10 cellular contexts compared by ENCODE assay signal in the genomic region with DNA sequence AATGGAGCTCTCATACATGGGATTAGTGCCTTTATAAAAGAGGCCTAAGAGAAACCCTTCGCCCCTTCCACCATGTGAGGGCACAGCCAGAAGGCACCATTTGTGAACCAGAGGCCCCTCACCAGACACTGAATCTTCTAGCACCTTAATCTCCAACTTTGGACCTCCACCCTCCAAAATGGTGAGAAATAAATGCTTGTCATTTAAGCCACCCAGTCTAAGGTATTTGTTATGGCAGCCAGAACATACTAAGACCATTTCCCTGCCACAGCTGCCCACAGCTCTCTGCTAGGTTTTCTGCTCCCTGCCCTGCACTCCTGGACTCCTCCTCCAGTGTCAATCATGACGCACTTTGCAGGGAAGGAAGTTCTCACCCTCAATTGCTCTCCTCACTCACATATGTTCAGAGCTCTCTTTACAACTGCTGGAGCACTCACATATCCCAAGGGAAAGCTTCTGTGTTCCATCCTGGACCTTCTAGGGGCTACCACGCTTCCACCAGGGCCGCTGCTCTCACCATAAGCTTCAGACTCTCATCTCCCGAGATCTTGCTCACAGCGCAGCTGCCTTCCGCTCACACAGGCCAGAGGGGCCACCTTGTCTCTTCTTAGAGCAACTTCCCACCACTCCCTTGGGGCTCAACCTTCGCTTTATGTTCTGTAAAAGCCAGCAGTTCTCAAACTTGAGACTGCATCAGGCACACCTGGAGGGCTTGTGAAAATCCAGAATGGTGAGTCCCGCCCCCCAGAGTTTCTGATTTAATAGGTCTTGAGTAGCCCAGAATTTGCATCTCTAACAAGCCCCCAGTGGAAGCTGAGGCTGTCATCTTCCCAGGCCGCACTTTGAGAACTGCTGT. TPM values are rescaled to one million over a fixed set of nuclear protein-coding genes. Genes with fewer than 3 reads are reported as not detected.
DNase-seq lines count a peak whose midpoint lies in the region; ATAC-seq and TF ChIP-seq lines count a peak whose summit lies in the region.
"Had no signal": no experiment of that assay in that cellular context is flagged by ENCODE, and none has a peak within 500 bp of the region (broad histone marks: within the 10 kb centered on the region; RNA-seq: fewer than 3 reads in every experiment).

No MANE protein-coding gene starts in this region.

- H3K4me3 ChIP-seq in upper lobe of left lung, result no peak overlapping the region

- POLR2A ChIA-PET in activated CD4-positive, alpha-beta T cell treated with anti-CD3 and anti-CD28 coated beads for 36 hours (lab: Charles Lee), result no interaction called here

- peak overlapping the region; percentile 74 for H3K27ac Mint-ChIP-seq in activated CD4-positive, alpha-beta T cell treated with anti-CD3 and anti-CD28 coated beads for 36 hours
- H3K27ac Mint-ChIP-seq in H9 (peak overlapping the region in 2 of 3 experiments; percentile 38 to 69; a peak in 2 of 7 replicates), chondrocyte (ENCODE audit: unreplicated experiment) (no peak overlapping the region)
- H3K27ac Mint-ChIP-seq in stimulated activated naive B cell treated with anti-CD40 and anti-IgM and Interleukin-4, amounts not matched to agents 10 μg/mL and 1 μg/mL and 100 μg/mL, for 72 hours, result peak overlapping the region; percentile 98

- H2BK20ac ChIP-seq in H9 (ENCODE audit: low read depth, low read length, poor library complexity, severe bottlenecking), result no peak overlapping the region

- H3K27me3 Mint-ChIP-seq in activated CD4-positive, alpha-beta T cell treated with anti-CD3 and anti-CD28 coated beads for 36 hours, result no peaks in the 10 kb centered on the region
- H3K27me3 Mint-ChIP-seq in H9 (ENCODE audit: low read depth) (peaks cover 4% of the 10 kb centered on the region), chondrocyte (ENCODE audit: low read depth) (peaks cover 7% of the 10 kb centered on the region)
- H3K27me3 Mint-ChIP-seq in stimulated activated naive B cell treated with anti-CD40 and anti-IgM and Interleukin-4, amounts not matched to agents 10 μg/mL and 1 μg/mL and 100 μg/mL, for 72 hours, result no peaks in the 10 kb centered on the region

- TF ChIP-seq CTCF in H9 (conservative IDR thresholded peaks at IDR 0.05), result no peak
- no peak for TF ChIP-seq CTCF in chondrocyte (IDR thresholded peaks at IDR 0.05)
- no peak for TF ChIP-seq CTCF in upper lobe of left lung (IDR thresholded peaks at IDR 0.05)

- ATAC-seq in activated CD4-positive, alpha-beta T cell treated with anti-CD3 and anti-CD28 coated beads for 36 hours, result no peak
- ATAC-seq in stimulated activated naive B cell treated with anti-CD40 and anti-IgM and Interleukin-4, amounts not matched to agents 10 μg/mL and 1 μg/mL and 100 μg/mL, for 72 hours (replicated peaks), result peak; percentile 58 to 64
- no peak for ATAC-seq in upper lobe of left lung (ENCODE audit: low FRiP score in 2 of 2)

- no peak overlapping the region for H2BK12ac ChIP-seq in H9 (ENCODE audit: insufficient read length, low read depth, low read length)

- no peaks in the 10 kb centered on the region for H3K36me3 ChIP-seq in upper lobe of left lung

- no peak overlapping the region for H3K4me2 ChIP-seq in H9 (ENCODE audit: insufficient read depth, insufficient read length, low read length)

- H3K9me3 ChIP-seq in H9 (ENCODE audit: control insufficient read depth, low read depth, low read length), result no peaks in the 10 kb centered on the region
- H3K9me3 ChIP-seq in upper lobe of left lung, result no peaks in the 10 kb centered on the region

- H3K9ac ChIP-seq in H9 (ENCODE audit: extremely low read depth, insufficient read length, low read length), result no peak overlapping the region

- no peaks in the 10 kb centered on the region for H4K20me1 ChIP-seq in H9 (ENCODE audit: control insufficient read depth, insufficient read depth, insufficient read length)

- no peak for TF ChIP-seq POLR2A in upper lobe of left lung (IDR thresholded peaks at IDR 0.05)

- no CpG with 5 or more reads among the region's 10 CpGs for WGBS in H9 (ENCODE audit: extremely low coverage, insufficient read length, low lambda C conversion rate)
- 85 to 88% methylated on average over 10 of the region's 10 CpGs for WGBS in upper lobe of left lung, 2 donors

- no peak for TF ChIP-seq EP300 in upper lobe of left lung (IDR thresholded peaks at IDR 0.05)

- intact Hi-C loops in activated CD4-positive, alpha-beta T cell treated with anti-CD3 and anti-CD28 coated beads for 36 hours (cut with DNase I, micrococcal nuclease), result no loop called here

- H3K9me3 Mint-ChIP-seq in activated CD4-positive, alpha-beta T cell treated with anti-CD3 and anti-CD28 coated beads for 36 hours (ENCODE audit: low read depth), result peaks cover 1% of the 10 kb centered on the region
- H3K9me3 Mint-ChIP-seq in H9 (peaks cover 0 to 2% of the 10 kb centered on the region in 2 experiments; a peak in 2 of 5 replicates), chondrocyte (ENCODE audit: low read depth) (no peaks in the 10 kb centered on the region)
- peaks cover 0 to 1% of the 10 kb centered on the region in 2 donors for H3K9me3 Mint-ChIP-seq in stimulated activated naive B cell treated with anti-CD40 and anti-IgM and Interleukin-4, amounts not matched to agents 10 μg/mL and 1 μg/mL and 100 μg/mL, for 72 hours

- no peak overlapping the region for H2BK5ac ChIP-seq in H9 (ENCODE audit: insufficient read length, low read length)

- H3K4me1 ChIP-seq in H9 (ENCODE audit: insufficient read depth, low read length), result no peaks in the 10 kb centered on the region
- peaks cover 0 to 20% (median 6%) of the 10 kb centered on the region in 4 donors for H3K4me1 ChIP-seq in upper lobe of left lung

- H4K8ac ChIP-seq in H9 (replicated peaks; ENCODE audit: insufficient read length, low read depth, low read length), result no peak overlapping the region

- H4K91ac ChIP-seq in H9 (ENCODE audit: insufficient read length, low read depth, low read length), result no peak overlapping the region

- H2BK15ac ChIP-seq in H9 (ENCODE audit: low read depth, low read length), result no peak overlapping the region

- DNase-seq in activated CD4-positive, alpha-beta T cell treated with anti-CD3 and anti-CD28 coated beads for 36 hours, result peak; percentile 24
- DNase-seq in activated CD4-positive, alpha-beta T cell treated with anti-CD3 and anti-CD28 coated beads, Interleukin-2, amount 50 U/mL, for 1 hour, result no peak
- no peak for DNase-seq in H9
- peak; percentile 71 for DNase-seq in KBM-7
- DNase-seq in stimulated activated naive B cell treated with anti-CD40 and anti-IgM and Interleukin-4, amounts not matched to agents 10 μg/mL and 1 μg/mL and 100 μg/mL, for 72 hours, result peak; percentile 65
- DNase-seq in chondrocyte (ENCODE audit: low spot score), result no peak
- DNase-seq in cortex of kidney (lab: John Stamatoyannopoulos, UW), result no peak
- no peak for DNase-seq in upper lobe of left lung
- DNase-seq: ACHN had no signal

- H4K5ac ChIP-seq in H9 (ENCODE audit: insufficient read length, low read depth, low read length), result no peak overlapping the region

- no peak overlapping the region for H3K4ac ChIP-seq in H9 (ENCODE audit: low read depth, low read length)

- no peak overlapping the region for H2AFZ ChIP-seq in H9 (ENCODE audit: low read length)

- H3K14ac ChIP-seq in H9 (ENCODE audit: insufficient read depth, low read length), result no peak overlapping the region

- H3K27ac ChIP-seq in H9 (ENCODE audit: insufficient read length, low read depth, low read length) (no peak overlapping the region), upper lobe of left lung (no peak overlapping the region)

- H2AK5ac ChIP-seq in H9 (ENCODE audit: insufficient read length, low read length), result no peak overlapping the region

- no peaks in the 10 kb centered on the region for H3K27me3 ChIP-seq in H9 (ENCODE audit: insufficient read depth, low read length)
- no peaks in the 10 kb centered on the region for H3K27me3 ChIP-seq in upper lobe of left lung

- H3T11ph ChIP-seq in H9 (ENCODE audit: low read length), result no peak overlapping the region

- no peaks in the 10 kb centered on the region for H3K79me2 ChIP-seq in H9 (ENCODE audit: insufficient read depth, low read length)

- H3K36me3 Mint-ChIP-seq in activated CD4-positive, alpha-beta T cell treated with anti-CD3 and anti-CD28 coated beads for 36 hours (ENCODE audit: low read depth), result peaks cover 3% of the 10 kb centered on the region
- H3K36me3 Mint-ChIP-seq in H9 (ENCODE audit: insufficient read depth in 1 of 3, low read depth in 3 of 3) (peaks cover 0 to 2% (median 0%) of the 10 kb centered on the region in 3 experiments; a peak in 2 of 7 replicates), chondrocyte (ENCODE audit: low read depth) (no peaks in the 10 kb centered on the region)
- H3K36me3 Mint-ChIP-seq in stimulated activated naive B cell treated with anti-CD40 and anti-IgM and Interleukin-4, amounts not matched to agents 10 μg/mL and 1 μg/mL and 100 μg/mL, for 72 hours, result peaks cover 0 to 3% of the 10 kb centered on the region in 2 donors

- H3K23me2 ChIP-seq in H9 (ENCODE audit: insufficient read length, low read depth, low read length, poor library complexity, severe bottlenecking), result no peaks in the 10 kb centered on the region

- H3K79me1 ChIP-seq in H9 (ENCODE audit: insufficient read depth, low read depth, low read length, poor library complexity, severe bottlenecking), result no peaks in the 10 kb centered on the region

- H3K4me3 Mint-ChIP-seq in activated CD4-positive, alpha-beta T cell treated with anti-CD3 and anti-CD28 coated beads for 36 hours, result peak overlapping the region; percentile 51
- no peak overlapping the region for H3K4me3 Mint-ChIP-seq in H9
- H3K4me3 Mint-ChIP-seq in stimulated activated naive B cell treated with anti-CD40 and anti-IgM and Interleukin-4, amounts not matched to agents 10 μg/mL and 1 μg/mL and 100 μg/mL, for 72 hours, result peak overlapping the region; percentile 86
- H3K4me3 Mint-ChIP-seq in chondrocyte (ENCODE audit: unreplicated experiment), result no peak overlapping the region

- no peak overlapping the region for H3K23ac ChIP-seq in H9 (ENCODE audit: insufficient read length, low read depth, low read length)

- peaks cover 54% of the 10 kb centered on the region for H3K4me1 Mint-ChIP-seq in activated CD4-positive, alpha-beta T cell treated with anti-CD3 and anti-CD28 coated beads for 36 hours
- H3K4me1 Mint-ChIP-seq in H9 (peaks cover 14 to 19% of the 10 kb centered on the region in 2 experiments), chondrocyte (ENCODE audit: low read depth) (no peaks in the 10 kb centered on the region)
- peaks cover 46 to 71% of the 10 kb centered on the region in 2 donors for H3K4me1 Mint-ChIP-seq in stimulated activated naive B cell treated with anti-CD40 and anti-IgM and Interleukin-4, amounts not matched to agents 10 μg/mL and 1 μg/mL and 100 μg/mL, for 72 hours

- CTCF ChIA-PET in activated CD4-positive, alpha-beta T cell treated with anti-CD3 and anti-CD28 coated beads for 36 hours (lab: Charles Lee), result interaction anchor here (0.6 to 1.0 kb wide), 3 partner anchors 30 to 641 kb away, joined by 3 read pairs; no protein-coding TSS in a partner anchor

- H3K56ac ChIP-seq in H9 (ENCODE audit: insufficient read length, low read depth, low read length), result no peak overlapping the region

- no peak overlapping the region for H3K18ac ChIP-seq in H9 (ENCODE audit: insufficient read length, low read depth, low read length)

- in situ Hi-C loops in KBM-7 (cut with MboI; ENCODE audit: low pct_unique_long_range_greater_than_20kb, low sequenced_read_pairs), result no loop called here

- no peak overlapping the region for H2BK120ac ChIP-seq in H9 (ENCODE audit: low read depth, low read length, poor library complexity, severe bottlenecking)

RNA-seq across cellular contexts. Expression of gene LY86, which starts 1.6 kb away (rescaled TPM):
- total RNA-seq in activated CD4-positive, alpha-beta T cell treated with anti-CD3 and anti-CD28 coated beads for 36 hours, result 1 to 10 TPM in 1 of 2 experiments, under 1 TPM in 1; 0.90 to 1.5 TPM
- total RNA-seq in H9 (2021) (not detected in 2 replicates), chondrocyte (not detected in 3 replicates), upper lobe of left lung (10 to 100 TPM in 3 of 6 donors, 1 to 10 TPM in 3; 2.1 to 21.9 (median 9.5) TPM)
- total RNA-seq: dermis microvascular lymphatic vessel endothelial cell had no signal

Comparison
In these comparisons a context has a peak if more than half of its experiments do, and no peak if none do; other contexts are left out.
1. DNase-seq: peak in activated CD4-positive, alpha-beta T cell treated with anti-CD3 and anti-CD28 coated beads for 36 hours (single experiment), KBM-7 (single experiment) and stimulated activated naive B cell treated with anti-CD40 and anti-IgM and Interleukin-4, amounts not matched to agents 10 μg/mL and 1 μg/mL and 100 μg/mL, for 72 hours (single experiment); none in activated CD4-positive, alpha-beta T cell treated with anti-CD3 and anti-CD28 coated beads, Interleukin-2, amount 50 U/mL, for 1 hour (single experiment), H9 (single experiment), chondrocyte (single experiment), cortex of kidney (single experiment) and upper lobe of left lung (0 of 2).
2. ATAC-seq: peak in stimulated activated naive B cell treated with anti-CD40 and anti-IgM and Interleukin-4, amounts not matched to agents 10 μg/mL and 1 μg/mL and 100 μg/mL, for 72 hours (2 of 2); none in activated CD4-positive, alpha-beta T cell treated with anti-CD3 and anti-CD28 coated beads for 36 hours (single experiment) and upper lobe of left lung (0 of 2).
3. H3K4me3 Mint-ChIP-seq: peak in activated CD4-positive, alpha-beta T cell treated with anti-CD3 and anti-CD28 coated beads for 36 hours (single experiment) and stimulated activated naive B cell treated with anti-CD40 and anti-IgM and Interleukin-4, amounts not matched to agents 10 μg/mL and 1 μg/mL and 100 μg/mL, for 72 hours (2 of 2); none in H9 (0 of 2) and chondrocyte (single experiment).